In the genomic region with DNA sequence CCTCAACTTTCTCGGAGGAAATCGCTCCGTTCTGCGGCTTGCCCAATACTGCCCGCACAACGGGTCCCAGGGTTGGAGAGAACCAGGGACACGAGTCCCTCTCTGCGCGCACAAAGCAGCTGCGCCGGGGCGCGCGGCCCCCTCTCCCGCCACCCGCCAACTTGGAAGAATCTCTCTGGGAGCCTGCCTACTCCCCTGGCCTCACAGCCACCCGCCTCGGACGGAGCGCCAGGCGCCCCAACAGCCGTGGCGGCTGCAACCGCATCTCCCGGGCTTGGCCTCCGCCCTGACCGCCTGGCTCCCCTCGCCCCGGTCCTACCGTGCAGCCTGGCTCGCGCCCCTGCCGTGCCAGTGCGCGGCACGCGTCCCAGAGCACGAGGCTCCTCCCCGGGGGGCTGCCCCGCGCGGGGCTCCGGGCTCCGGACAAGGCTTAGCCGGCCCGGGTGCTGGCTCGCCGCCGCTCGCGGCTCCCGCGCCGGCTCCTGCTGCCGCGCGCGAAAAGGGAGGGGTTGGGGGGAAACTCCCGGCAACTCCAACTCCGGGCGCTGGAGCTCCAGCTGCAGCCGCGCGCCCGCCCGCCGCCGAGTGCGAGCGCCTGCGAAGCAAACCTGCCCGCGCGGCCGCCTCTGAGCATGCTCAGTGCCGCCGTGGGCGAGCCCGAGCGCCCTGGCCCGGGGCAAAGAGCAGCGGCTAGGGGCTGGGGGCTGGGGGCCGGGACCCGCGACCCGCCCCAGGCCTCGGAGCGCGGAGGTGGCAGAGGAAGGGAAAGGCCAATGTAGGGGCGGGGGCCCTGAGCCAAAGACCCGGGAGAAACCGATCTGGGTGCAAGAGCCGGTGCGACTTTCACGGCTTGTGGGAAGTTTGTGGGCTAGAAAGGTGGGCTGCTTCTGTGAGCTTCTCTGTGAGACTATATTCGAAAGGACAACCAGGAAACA, we compare ENCODE assay signal across 8 cellular contexts. TPM values are rescaled to one million over a fixed set of nuclear protein-coding genes. Genes with fewer than 3 reads are reported as not detected.
A peak's percentile ranks its signal among the peaks of the same experiment; 100 is the strongest.
DNase-seq lines count a peak whose midpoint lies in the region; ATAC-seq and TF ChIP-seq lines count a peak whose summit lies in the region.

A gene (minus strand): TSS at position 589 of the 935 bp plus-strand sequence. CDS start 75,329 bp downstream, outside the sequence.

- peak within 1 kb of the TSS; percentile 90 for H3K4me2 ChIP-seq in parathyroid adenoma (ENCODE audit: low read length)
- no peak within 1 kb of the TSS for H3K4me2 ChIP-seq in OCI-LY7 (ENCODE audit: low read length)

- peak; percentile 79 for DNase-seq in DMS53 (lab: John Stamatoyannopoulos, UW)
- peak; percentile 19 for DNase-seq in H4 (ENCODE audit: low spot score)
- peak; percentile 4 for DNase-seq in NCI-H2196 treated with DMSO at 0.1 percent for 48 hours (lab: John Stamatoyannopoulos, UW; ENCODE audit: unreplicated experiment)
- DNase-seq in anterior cingulate cortex (lab: John Stamatoyannopoulos, UW): peak; percentile 15 to 88 (median 75)
- peak; percentile 76 for DNase-seq in right atrium auricular region (ENCODE audit: low spot score)
- no peak for DNase-seq in OCI-LY7 (ENCODE audit: low spot score)

- H3K9me3 ChIP-seq in right atrium auricular region (no peaks in the 10 kb centered on the region), parathyroid adenoma (ENCODE audit: control insufficient read depth, low read length) (no peaks in the 10 kb centered on the region), OCI-LY7 (ENCODE audit: low read length) (no peaks in the 10 kb centered on the region)

- BruUV-seq in OCI-LY7 (replicated peaks; lab: Mats Ljungman, UMichigan): no TSS peak

- H3K9ac ChIP-seq in parathyroid adenoma: no peak within 1 kb of the TSS

- intact Hi-C loops in OCI-LY7 (cut with micrococcal nuclease; ENCODE audit: unreplicated experiment): no loop called here

- POLR2A ChIA-PET in OCI-LY7 (lab: Charles Lee): interaction anchor here (0.7 kb wide), 1 partner anchor 32 kb away, joined by 4 read pairs; no protein-coding TSS in a partner anchor

- no peaks in the 10 kb centered on the region for H4K20me1 ChIP-seq in OCI-LY7 (ENCODE audit: insufficient read depth, low read length)

- H3K27me3 ChIP-seq in right atrium auricular region: no peaks in the 10 kb centered on the region
- H3K27me3 ChIP-seq in parathyroid adenoma (ENCODE audit: control insufficient read depth, insufficient read depth, low read length): no peaks in the 10 kb centered on the region

- peaks cover 0 to 37% of the 10 kb centered on the region in 2 donors for H3K4me1 ChIP-seq in right atrium auricular region
- H3K4me1 ChIP-seq in parathyroid adenoma: peaks cover 13% of the 10 kb centered on the region
- no peaks in the 10 kb centered on the region for H3K4me1 ChIP-seq in OCI-LY7 (ENCODE audit: insufficient read depth, low read length, poor library complexity, severe bottlenecking)

- H3K27ac ChIP-seq in right atrium auricular region (peak within 1 kb of the TSS; percentile 87 to 93), parathyroid adenoma (no peak within 1 kb of the TSS), OCI-LY7 (ENCODE audit: low read depth, low read length, poor library complexity, severe bottlenecking) (no peak within 1 kb of the TSS)

- no peak for ATAC-seq in GM18873 (IDR thresholded peaks at IDR 0.05; ENCODE audit: low FRiP score, unreplicated experiment)

- no peaks in the 10 kb centered on the region for H3K36me3 ChIP-seq in right atrium auricular region
- no peaks in the 10 kb centered on the region for H3K36me3 ChIP-seq in parathyroid adenoma (ENCODE audit: control insufficient read depth, insufficient read depth, low read length)
- H3K36me3 ChIP-seq in OCI-LY7 (ENCODE audit: insufficient read depth, low read length): no peaks in the 10 kb centered on the region

- H3K4me3 ChIP-seq in right atrium auricular region (peak within 1 kb of the TSS; percentile 71 to 74), parathyroid adenoma (ENCODE audit: low read depth, low read length) (peak within 1 kb of the TSS; percentile 66), OCI-LY7 (ENCODE audit: low read depth, low read length, poor library complexity, severe bottlenecking) (no peak within 1 kb of the TSS)

- CTCF ChIA-PET in OCI-LY7 (lab: Charles Lee; ENCODE audit: unreplicated experiment): no interaction called here

- no peaks in the 10 kb centered on the region for H3K9me2 ChIP-seq in OCI-LY7 (ENCODE audit: insufficient read depth, low read length)

- no peaks in the 10 kb centered on the region for H3K79me2 ChIP-seq in parathyroid adenoma
- H3K79me2 ChIP-seq in OCI-LY7 (ENCODE audit: insufficient read depth, low read depth, low read length): no peaks in the 10 kb centered on the region

- TF ChIP-seq CTCF in right atrium auricular region (IDR thresholded peaks at IDR 0.05) (no peak), parathyroid adenoma (IDR thresholded peaks at IDR 0.05) (no peak), OCI-LY7 (conservative IDR thresholded peaks at IDR 0.05; ENCODE audit: low read length) (no peak)

- peak within 1 kb of the TSS; percentile 68 for H2AFZ ChIP-seq in parathyroid adenoma
- no peak within 1 kb of the TSS for H2AFZ ChIP-seq in OCI-LY7 (ENCODE audit: low read length)

RNA-seq across cellular contexts. Expression of the gene that starts here (rescaled TPM):
- total RNA-seq in H4 (2014; rRNA removed; shearing (Covaris generic)): 22.3 and 22.8 TPM in 2 replicates
- 10 to 100 TPM; 13.5 to 20.2 TPM for total RNA-seq in right atrium auricular region
- not detected in 2 replicates for total RNA-seq in OCI-LY7 (2014; rRNA removed; shearing (Covaris generic))
- 0.48 and 1.2 TPM in 2 replicates for total RNA-seq in OCI-LY7 (2022)

Comparison
In these comparisons a context has a peak if more than half of its experiments do, and no peak if none do; other contexts are left out.
1. RNA of the gene that starts here (total RNA-seq): 22.3 to 22.8 TPM in H4 and 13.5 to 20.2 TPM in right atrium auricular region; 0.48 to 1.2 TPM in OCI-LY7; every median in the first group is over 4 times any median in the second.
2. H3K27ac ChIP-seq: peak in right atrium auricular region (2 of 2); none in parathyroid adenoma (single experiment) and OCI-LY7 (single experiment).